9 cellular contexts compared by ENCODE assay signal in genomic region chr14:59869381-59870255, GRCh38. TPM values are rescaled to one million over a fixed set of nuclear protein-coding genes. Genes with fewer than 3 reads are reported as not detected.
A peak's percentile ranks its signal among the peaks of the same experiment; 100 is the strongest.
DNase-seq lines count a peak whose midpoint lies in the region; ATAC-seq and TF ChIP-seq lines count a peak whose summit lies in the region.
"Had no signal": no experiment of that assay in that cellular context is flagged by ENCODE, and none has a peak within 500 bp of the region (broad histone marks: within the 10 kb centered on the region; RNA-seq: fewer than 3 reads in every experiment).

No MANE protein-coding gene starts in this region.

- TF ChIP-seq POLR2A in GM18505 (IDR thresholded peaks at IDR 0.05; ENCODE audit: borderline replicate concordance, extremely low read depth, insufficient read depth, insufficient read length), result no peak

- no peak for ATAC-seq in GM18505 (IDR thresholded peaks at IDR 0.05; ENCODE audit: unreplicated experiment)
- ATAC-seq in GM21381 (IDR thresholded peaks at IDR 0.05; ENCODE audit: unreplicated experiment), result no peak

- peaks cover 0 to 20% (median 11%) of the 10 kb centered on the region in 10 experiments; a peak in 13 of 20 replicates for H3K4me1 ChIP-seq in BLaER1 treated with 17β-estradiol and CSF1 and Interleukin-3, amounts not matched to agents 10 nM and 100 nM
- H3K4me1 ChIP-seq in HUES48 (ENCODE audit: control insufficient read depth, insufficient read depth, low read length), result no peaks in the 10 kb centered on the region

- H3K9me3 Mint-ChIP-seq in neural crest cell, result no peaks in the 10 kb centered on the region

- no peaks in the 10 kb centered on the region for H3K36me3 Mint-ChIP-seq in neural crest cell (ENCODE audit: low read depth)

- DNase-seq in neural crest cell (ENCODE audit: low read depth, low spot score) (peak; percentile 13), KG1 (lab: John Stamatoyannopoulos, UW) (no peak), HK-2 (ENCODE audit: unreplicated experiment) (no peak)

- H3K27me3 ChIP-seq in BLaER1 treated with 17β-estradiol and CSF1 and Interleukin-3, amounts not matched to agents 10 nM and 100 nM, result peaks cover 0 to 24% (median 14%) of the 10 kb centered on the region in 11 experiments; a peak in 19 of 22 replicates
- H3K27me3 ChIP-seq in HUES48 (ENCODE audit: control insufficient read depth, insufficient read depth, low read length), result peaks cover 64% of the 10 kb centered on the region

- H3K4me3 ChIP-seq in BLaER1 treated with 17β-estradiol and CSF1 and Interleukin-3, amounts not matched to agents 10 nM and 100 nM, result peak overlapping the region; percentile 73 to 94 (median 84)
- H3K4me3 ChIP-seq in HUES48 (ENCODE audit: low read depth, low read length), result peak overlapping the region; percentile 63

- no peaks in the 10 kb centered on the region for H3K9me3 ChIP-seq in BLaER1 treated with 17β-estradiol and CSF1 and Interleukin-3, amounts not matched to agents 10 nM and 100 nM (replicated peaks in 1 of 11)
- no peaks in the 10 kb centered on the region for H3K9me3 ChIP-seq in HUES48 (ENCODE audit: control insufficient read depth, insufficient read depth, low read length)

- no peak for TF ChIP-seq CTCF in neural crest cell (conservative IDR thresholded peaks at IDR 0.05)

- H3K27ac ChIP-seq in BLaER1 treated with 17β-estradiol and CSF1 and Interleukin-3, amounts not matched to agents 10 nM and 100 nM, result peak overlapping the region in 6 of 11 experiments; percentile 52 to 72 (median 66); a peak in 8 of 22 replicates
- H3K27ac ChIP-seq in HUES48 (ENCODE audit: low read depth, low read length) (no peak overlapping the region), cingulate gyrus (ENCODE audit: low read depth, low read length) (peak overlapping the region; percentile 13)

- peak overlapping the region; percentile 84 to 100 (median 96) for H3K4me2 ChIP-seq in BLaER1 treated with 17β-estradiol and CSF1 and Interleukin-3, amounts not matched to agents 10 nM and 100 nM

- peaks cover 7% of the 10 kb centered on the region for H3K4me1 Mint-ChIP-seq in neural crest cell

- H3K9ac ChIP-seq in BLaER1 treated with 17β-estradiol and CSF1 and Interleukin-3, amounts not matched to agents 10 nM and 100 nM, result peak overlapping the region; percentile 72 to 84 (median 79)
- H3K9ac ChIP-seq in HUES48 (ENCODE audit: low read depth, low read length), result no peak overlapping the region

- no peak overlapping the region for H3K27ac Mint-ChIP-seq in neural crest cell (ENCODE audit: unreplicated experiment)

- 0 out of 22 replicates have a peak, but pooled peaks cover 0 to 4% (median 0%) of the 10 kb centered on the region in 11 experiments for H4K20me1 ChIP-seq in BLaER1 treated with 17β-estradiol and CSF1 and Interleukin-3, amounts not matched to agents 10 nM and 100 nM

- H3K27me3 Mint-ChIP-seq in neural crest cell (ENCODE audit: low read depth), result peaks cover 93% of the 10 kb centered on the region

- H3K36me3 ChIP-seq in BLaER1 treated with 17β-estradiol and CSF1 and Interleukin-3, amounts not matched to agents 10 nM and 100 nM, result no peaks in the 10 kb centered on the region
- H3K36me3 ChIP-seq in HUES48 (ENCODE audit: control insufficient read depth, insufficient read depth, low read length), result no peaks in the 10 kb centered on the region

- peak overlapping the region; percentile 77 for H3K4me3 Mint-ChIP-seq in neural crest cell

RNA-seq across cellular contexts. Expression of gene RTN1, which starts 1.0 kb away (rescaled TPM):
- 14.9 and 18.0 TPM in 2 replicates for total RNA-seq in neural crest cell

RNA-seq across cellular contexts. Expression of gene LRRC9, which starts 50.3 kb away (rescaled TPM):
- 1.0 and 1.8 TPM in 2 replicates for total RNA-seq in neural crest cell
- total RNA-seq: endothelial cell of umbilical vein had no signal
